8 cellular contexts compared by ENCODE assay signal in the genomic region with DNA sequence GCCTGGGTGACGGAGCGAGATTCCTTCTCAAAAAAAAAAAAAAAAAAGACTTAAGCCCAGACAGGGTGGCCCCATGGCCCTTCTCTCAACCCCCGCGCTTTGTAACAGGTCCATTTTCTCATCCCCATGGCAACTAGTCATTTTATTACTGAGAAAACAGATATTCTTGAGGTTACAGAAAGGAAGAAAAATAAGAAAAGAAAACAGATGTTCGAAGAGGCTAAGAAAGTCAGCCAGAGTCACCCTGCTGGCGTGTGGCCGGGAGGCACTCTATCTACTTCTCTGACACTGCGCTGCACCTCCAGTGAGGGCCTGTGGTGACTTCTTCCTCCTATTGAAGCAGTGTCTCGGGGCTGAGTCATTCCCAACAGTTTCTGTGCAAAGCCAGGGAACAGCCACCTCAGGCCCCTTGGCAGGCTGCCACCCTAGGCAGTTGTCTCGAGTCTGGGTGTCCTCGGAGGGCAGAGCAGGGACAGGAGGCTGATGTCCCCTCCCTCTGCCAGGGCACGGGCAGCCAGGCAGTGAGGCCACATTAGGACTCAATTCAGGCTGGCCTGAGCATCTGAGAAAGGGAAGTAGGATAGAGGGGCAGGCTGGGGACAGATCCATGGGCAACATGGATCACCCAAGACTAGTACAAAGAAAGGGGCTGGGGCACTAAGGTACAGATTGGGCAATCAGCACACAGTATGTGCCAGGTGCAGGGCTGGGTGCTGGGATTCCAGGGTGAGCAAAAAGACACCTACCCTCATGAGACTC. TPM values are rescaled to one million over a fixed set of nuclear protein-coding genes. Genes with fewer than 3 reads are reported as not detected.
DNase-seq lines count a peak whose midpoint lies in the region; ATAC-seq and TF ChIP-seq lines count a peak whose summit lies in the region.

No MANE protein-coding gene starts in this region.

- H3K4me3 ChIP-seq in HCT116 (replicated peaks in 1 of 2; ENCODE audit: low read depth in 1 of 2, low read length in 2 of 2) (peak overlapping the region; percentile 20 to 29; a peak in 3 of 4 replicates), PC-9 (peak overlapping the region; percentile 18; the same call in 1 of the 2 replicates), left lung (no peak overlapping the region)

- H3K9me2 ChIP-seq in HCT116 (ENCODE audit: insufficient read depth) (no peaks in the 10 kb centered on the region), PC-9 (ENCODE audit: insufficient read depth) (no peaks in the 10 kb centered on the region)

- ATAC-seq in HCT116, result peak; percentile 97
- ATAC-seq in left lung, result peak; percentile 94
- peak; percentile 88 for ATAC-seq in stimulated activated naive CD8-positive, alpha-beta T cell treated with anti-CD3 and anti-CD28 coated beads, Interleukin-15, amount 100 ng/mL, for 72 hours
- no peak for ATAC-seq in GM21515 (IDR thresholded peaks at IDR 0.05; ENCODE audit: unreplicated experiment)
- ATAC-seq in HG02588 (IDR thresholded peaks at IDR 0.05; ENCODE audit: unreplicated experiment), result no peak

- H3K4me2 ChIP-seq in HCT116 (ENCODE audit: low read length), result peak overlapping the region; percentile 74
- peak overlapping the region; percentile 66 for H3K4me2 ChIP-seq in PC-9

- H3K27me3 ChIP-seq in HCT116 (ENCODE audit: insufficient read depth, low read length), result no peaks in the 10 kb centered on the region
- no peaks in the 10 kb centered on the region for H3K27me3 ChIP-seq in PC-9 (ENCODE audit: insufficient read depth, low read depth)
- no peaks in the 10 kb centered on the region for H3K27me3 ChIP-seq in left lung

- H4K20me1 ChIP-seq in HCT116 (ENCODE audit: insufficient read depth) (no peaks in the 10 kb centered on the region), PC-9 (ENCODE audit: insufficient read depth) (no peaks in the 10 kb centered on the region)

- H3K27ac ChIP-seq in HCT116 (ENCODE audit: low read depth, low read length), result peak overlapping the region; percentile 89
- H3K27ac ChIP-seq in PC-9, result peak overlapping the region; percentile 88
- peak overlapping the region; percentile 77 for H3K27ac ChIP-seq in caudate nucleus (ENCODE audit: low read depth, low read length)
- peak overlapping the region; percentile 71 to 85 for H3K27ac ChIP-seq in left lung

- POLR2A ChIA-PET in HCT116 (lab: Charles Lee) (interaction anchor here (1.1 kb wide), 1 partner anchor 29 kb away, joined by 3 read pairs; the partner anchor contains the start of genes FAU and MRPL49), PC-9 (lab: Charles Lee; ENCODE audit: unreplicated experiment) (interaction anchor here (0.6 kb wide), 1 partner anchor 17 kb away, joined by 10 read pairs; no protein-coding TSS in a partner anchor)

- H3K9me3 ChIP-seq in HCT116 (ENCODE audit: control insufficient read depth in 1 of 2, insufficient read depth in 1 of 2, low read depth in 1 of 2, low read length in 2 of 2) (peaks cover 0 to 7% of the 10 kb centered on the region in 2 experiments; a peak in 1 of 4 replicates), PC-9 (ENCODE audit: insufficient read depth, low read depth) (no peaks in the 10 kb centered on the region), left lung (no peaks in the 10 kb centered on the region)

- peak; percentile 33 for TF ChIP-seq POLR2A in HCT116 (IDR thresholded peaks at IDR 0.05; ENCODE audit: borderline replicate concordance, extremely low read depth, insufficient read depth, insufficient read length)

- H3K27me3 Mint-ChIP-seq in stimulated activated naive CD8-positive, alpha-beta T cell treated with anti-CD3 and anti-CD28 coated beads, Interleukin-15, amount 100 ng/mL, for 72 hours, result peaks cover 20% of the 10 kb centered on the region

- peaks cover 15% of the 10 kb centered on the region for H3K4me1 Mint-ChIP-seq in stimulated activated naive CD8-positive, alpha-beta T cell treated with anti-CD3 and anti-CD28 coated beads, Interleukin-15, amount 100 ng/mL, for 72 hours

- BruUV-seq in HCT116 (replicated peaks; lab: Mats Ljungman, UMichigan) (no TSS peak), PC-9 (replicated peaks; lab: Mats Ljungman, UMichigan) (no TSS peak)

- peak overlapping the region in 1 of 2 donors; percentile 21 for H3K27ac Mint-ChIP-seq in stimulated activated naive CD8-positive, alpha-beta T cell treated with anti-CD3 and anti-CD28 coated beads, Interleukin-15, amount 100 ng/mL, for 72 hours

- H3K36me3 ChIP-seq in HCT116 (ENCODE audit: control insufficient read depth in 1 of 2, insufficient read depth in 2 of 2, low read length in 2 of 2) (no peaks in the 10 kb centered on the region), PC-9 (ENCODE audit: low read depth) (no peaks in the 10 kb centered on the region), left lung (no peaks in the 10 kb centered on the region)

- H3K9ac ChIP-seq in HCT116 (ENCODE audit: low read length), result peak overlapping the region; percentile 50

- TF ChIP-seq RAD21 in HCT116 (IDR thresholded peaks at IDR 0.05; ENCODE audit: low read depth), result no peak

- peaks cover 15 to 29% of the 10 kb centered on the region in 2 experiments for H3K4me1 ChIP-seq in HCT116 (ENCODE audit: control insufficient read depth in 1 of 2, insufficient read depth in 2 of 2, low read length in 2 of 2)
- peaks cover 40% of the 10 kb centered on the region for H3K4me1 ChIP-seq in PC-9 (replicated peaks; ENCODE audit: insufficient read depth)
- peaks cover 14 to 28% of the 10 kb centered on the region in 2 donors for H3K4me1 ChIP-seq in left lung

- H3K9me3 Mint-ChIP-seq in stimulated activated naive CD8-positive, alpha-beta T cell treated with anti-CD3 and anti-CD28 coated beads, Interleukin-15, amount 100 ng/mL, for 72 hours, result no peaks in the 10 kb centered on the region

- H3K79me2 ChIP-seq in HCT116 (ENCODE audit: insufficient read depth, low read length) (no peaks in the 10 kb centered on the region), PC-9 (ENCODE audit: low read depth) (no peaks in the 10 kb centered on the region)

- peak; percentile 45 for DNase-seq in COLO829 (ENCODE audit: low spot score)
- peak; percentile 90 for DNase-seq in HCT116 (ENCODE audit: low read depth, low spot score)
- DNase-seq in PC-9, result peak; percentile 99 to 100
- DNase-seq in caudate nucleus (lab: John Stamatoyannopoulos, UW), result peak in 35 of 61 donors; percentile 2 to 79 (median 25)
- peak; percentile 91 to 95 for DNase-seq in left lung
- DNase-seq in stimulated activated naive CD8-positive, alpha-beta T cell treated with anti-CD3 and anti-CD28 coated beads, Interleukin-15, amount 100 ng/mL, for 72 hours, result peak; percentile 16 to 39

- peak overlapping the region; percentile 9 for H2AFZ ChIP-seq in HCT116 (ENCODE audit: low read depth, low read length, poor library complexity, severe bottlenecking)
- no peak overlapping the region; the same call in 1 of the 2 replicates for H2AFZ ChIP-seq in PC-9

- CTCF ChIA-PET in HCT116 (lab: Charles Lee) (no interaction called here), PC-9 (lab: Charles Lee) (interaction anchor here (0.6 kb wide), 1 partner anchor 179 kb away, joined by 3 read pairs; no protein-coding TSS in a partner anchor)

- TF ChIP-seq CTCF in HCT116 (IDR thresholded peaks at IDR 0.05 in 2 of 3, conservative IDR thresholded peaks at IDR 0.05 in 1 of 3; ENCODE audit: borderline replicate concordance in 1 of 3, insufficient read depth in 1 of 3, low read depth in 2 of 3, low read length in 2 of 3) (no peak), PC-9 (conservative IDR thresholded peaks at IDR 0.05) (no peak; the same call in 1 of the 2 replicates), left lung (IDR thresholded peaks at IDR 0.05) (no peak)

- RAD21 ChIA-PET in HCT116 (lab: Charles Lee; ENCODE audit: low non-redundant PET in 1 of 2, low total read pairs in 2 of 2, uncharacterized antibody in 2 of 2, unreplicated experiment in 2 of 2), result no interaction called here

- H3F3A ChIP-seq in PC-9 (ENCODE audit: insufficient read depth, low read depth), result peaks cover 48% of the 10 kb centered on the region

- no peak overlapping the region for H3K4me3 Mint-ChIP-seq in stimulated activated naive CD8-positive, alpha-beta T cell treated with anti-CD3 and anti-CD28 coated beads, Interleukin-15, amount 100 ng/mL, for 72 hours

- intact Hi-C loops in HCT116 (cut with micrococcal nuclease) (no loop called here), PC-9 (cut with micrococcal nuclease; ENCODE audit: unreplicated experiment) (loop anchor here (1.0 to 2.0 kb wide), 3 partner anchors 15 to 30 kb away; partner anchors contain the start of gene CAPN1), left lung (cut with DNase I) (no loop called here)

TF ChIP-seq in HCT116, 20 proteins besides CTCF, POLR2A, EP300 and RAD21 (continues in another document):
- no peak for TF ChIP-seq ZNF274 (IDR thresholded peaks at IDR 0.05; ENCODE audit: low read depth, low read length)
- peak; percentile 21; the same call in 1 of the 2 replicates for TF ChIP-seq ZFX (IDR thresholded peaks at IDR 0.05)

RNA-seq across cellular contexts. Expression of gene SYVN1, which starts 16.4 kb away (rescaled TPM):
- total RNA-seq in HCT116 (2021; ENCODE audit: unreplicated experiment) (45.9 TPM), PC-9 (2021) (40.9 and 51.5 TPM in 2 replicates), left lung (10 to 100 TPM; 63.5 to 74.5 TPM)
- 52.2 and 77.2 TPM in 2 replicates for polyA plus RNA-seq in HCT116 (2012)

RNA-seq across cellular contexts. Expression of gene SPDYC, which starts 19.3 kb away (rescaled TPM):
- 1.2 TPM for total RNA-seq in HCT116 (2021; ENCODE audit: unreplicated experiment)
- 0.91 and 2.0 TPM in 2 replicates for polyA plus RNA-seq in HCT116 (2012)
- not detected in 2 replicates for total RNA-seq in PC-9 (2021)
- not detected for total RNA-seq in left lung

RNA-seq across cellular contexts. Expression of gene MRPL49, which starts 28.6 kb away (rescaled TPM):
- total RNA-seq in HCT116 (2021; ENCODE audit: unreplicated experiment), result 77.5 TPM
- polyA plus RNA-seq in HCT116 (2012), result 44.6 and 50.8 TPM in 2 replicates
- total RNA-seq in PC-9 (2021), result 84.5 and 95.0 TPM in 2 replicates
- 10 to 100 TPM; 46.8 to 47.2 TPM for total RNA-seq in left lung

RNA-seq across cellular contexts. Expression of gene FAU, which starts 28.8 kb away (rescaled TPM):
- 1,073 TPM for total RNA-seq in HCT116 (2021; ENCODE audit: unreplicated experiment)
- polyA plus RNA-seq in HCT116 (2012), result 1,238 and 1,816 TPM in 2 replicates
- total RNA-seq in PC-9 (2021), result 973 and 1,165 TPM in 2 replicates
- total RNA-seq in left lung, result 100 to 1,000 TPM; 621 to 685 TPM

RNA-seq across cellular contexts. Expression of gene CAPN1, which starts 31.0 kb away (rescaled TPM):
- total RNA-seq in HCT116 (2021; ENCODE audit: unreplicated experiment) (279 TPM), PC-9 (2021) (502 and 559 TPM in 2 replicates), left lung (100 to 1,000 TPM; 232 to 248 TPM)
- polyA plus RNA-seq in HCT116 (2012), result 220 and 224 TPM in 2 replicates

Comparison
In these comparisons a context has a peak if more than half of its experiments do, and no peak if none do; other contexts are left out.
1. DNase-seq: peak in every context shown above with its lines; median percentile 100 in PC-9; 93 in left lung; 90 in HCT116; 45 in COLO829; 28 in stimulated activated naive CD8-positive, alpha-beta T cell treated with anti-CD3 and anti-CD28 coated beads, Interleukin-15, amount 100 ng/mL, for 72 hours; 25 in caudate nucleus.
2. ATAC-seq: peak in HCT116 (single experiment), left lung (single experiment) and stimulated activated naive CD8-positive, alpha-beta T cell treated with anti-CD3 and anti-CD28 coated beads, Interleukin-15, amount 100 ng/mL, for 72 hours (single experiment); none in GM21515 (single experiment) and HG02588 (single experiment).
3. H3K4me3 ChIP-seq: peak in HCT116 (2 of 2) and PC-9 (single experiment); none in left lung (0 of 2).
4. Peak in every context shown above with its lines, with median percentiles within 50 percentile points of each other: H3K27ac ChIP-seq.